9 cellular contexts compared by ENCODE assay signal in the genomic region with DNA sequence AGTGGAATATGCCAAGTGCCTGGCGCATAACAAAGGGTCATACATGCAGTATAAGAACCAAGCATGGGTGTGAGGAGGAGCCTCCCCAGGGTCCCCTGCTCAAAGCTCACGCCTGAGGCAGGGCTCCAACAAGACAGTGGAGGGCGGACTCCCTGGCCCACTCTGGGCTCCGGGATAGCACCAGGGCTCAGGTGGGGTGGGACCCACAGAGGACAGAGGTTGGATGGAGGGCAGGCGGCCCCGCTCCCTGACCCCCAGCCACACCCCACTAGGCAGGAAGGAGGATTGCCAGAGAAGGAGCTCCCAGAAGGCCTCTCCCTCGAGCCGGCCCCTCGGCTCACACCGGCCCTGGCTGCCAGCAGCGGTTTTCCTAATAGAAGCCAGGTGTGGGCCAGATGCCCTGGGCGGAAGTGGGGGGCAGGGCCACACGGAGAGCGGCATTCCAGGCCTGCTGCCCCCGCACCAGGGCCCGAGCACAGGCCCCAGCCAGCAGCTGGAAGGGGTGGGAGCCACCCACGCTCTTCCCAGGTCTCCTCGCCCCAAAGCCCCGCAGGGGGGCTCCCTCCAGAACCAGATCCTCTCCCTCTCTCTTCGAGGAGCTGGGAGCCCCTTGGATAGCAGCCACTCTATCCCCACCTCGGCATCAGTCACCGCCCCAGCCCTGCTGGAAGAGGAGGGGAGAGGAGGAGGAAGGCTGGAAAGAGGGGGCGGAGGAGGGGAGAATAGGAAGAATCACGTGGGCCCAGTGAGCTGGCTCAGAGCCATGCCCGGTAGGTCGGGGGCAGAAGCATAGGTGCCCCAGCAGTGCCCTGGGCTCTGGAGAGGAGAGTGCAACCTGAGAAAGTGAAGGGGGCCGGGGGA.
DNase-seq lines count a peak whose midpoint lies in the region; ATAC-seq lines count a peak whose summit lies in the region.
"Had no signal": no experiment of that assay in that cellular context is flagged by ENCODE, and none has a peak within 500 bp of the region (broad histone marks: within the 10 kb centered on the region; RNA-seq: fewer than 3 reads in every experiment).

No MANE protein-coding gene starts in this region.

- H3K9ac ChIP-seq in muscle layer of colon (ENCODE audit: low read length): no peak overlapping the region

- peak overlapping the region in 1 of 2 donors; percentile 11 for H3K4me3 ChIP-seq in muscle layer of colon (ENCODE audit: low read depth in 1 of 2, low read length in 2 of 2)
- H3K4me3 ChIP-seq: HAP-1 had no signal

- peak overlapping the region; percentile 44 for H3K27ac ChIP-seq in muscle layer of colon (ENCODE audit: low read depth, low read length)

- ATAC-seq in GM19328 (IDR thresholded peaks at IDR 0.05; ENCODE audit: unreplicated experiment): no peak
- no peak for ATAC-seq in HG03108 (IDR thresholded peaks at IDR 0.05; ENCODE audit: unreplicated experiment)
- ATAC-seq in GM18858 (IDR thresholded peaks at IDR 0.05; ENCODE audit: unreplicated experiment): no peak
- no peak for ATAC-seq in HG03280 (IDR thresholded peaks at IDR 0.05; ENCODE audit: unreplicated experiment)

- no peaks in the 10 kb centered on the region for H3K27me3 ChIP-seq in muscle layer of colon (ENCODE audit: control insufficient read depth in 1 of 2, insufficient read depth in 2 of 2, low read length in 2 of 2)

- peaks cover 9% of the 10 kb centered on the region for H3K36me3 ChIP-seq in muscle layer of colon (ENCODE audit: insufficient read depth, low read length)

- no peaks in the 10 kb centered on the region for H3K9me3 ChIP-seq in muscle layer of colon (ENCODE audit: low read length)
- H3K9me3 ChIP-seq: HAP-1 had no signal

- peaks cover 15% of the 10 kb centered on the region for H3K4me1 ChIP-seq in muscle layer of colon (ENCODE audit: insufficient read depth, low read length)
- H3K4me1 ChIP-seq: HAP-1 had no signal

- DNase-seq in AG08396 (ENCODE audit: low spot score): peak; percentile 78
- peak; percentile 80 for DNase-seq in NCI-H1105 treated with DMSO at 0.1 percent for 48 hours (lab: John Stamatoyannopoulos, UW)
- peak; percentile 79 for DNase-seq in epidermal melanocyte (ENCODE audit: insufficient read length, low spot score)
